1 cellular context compared by ENCODE assay signal in the genomic region with DNA sequence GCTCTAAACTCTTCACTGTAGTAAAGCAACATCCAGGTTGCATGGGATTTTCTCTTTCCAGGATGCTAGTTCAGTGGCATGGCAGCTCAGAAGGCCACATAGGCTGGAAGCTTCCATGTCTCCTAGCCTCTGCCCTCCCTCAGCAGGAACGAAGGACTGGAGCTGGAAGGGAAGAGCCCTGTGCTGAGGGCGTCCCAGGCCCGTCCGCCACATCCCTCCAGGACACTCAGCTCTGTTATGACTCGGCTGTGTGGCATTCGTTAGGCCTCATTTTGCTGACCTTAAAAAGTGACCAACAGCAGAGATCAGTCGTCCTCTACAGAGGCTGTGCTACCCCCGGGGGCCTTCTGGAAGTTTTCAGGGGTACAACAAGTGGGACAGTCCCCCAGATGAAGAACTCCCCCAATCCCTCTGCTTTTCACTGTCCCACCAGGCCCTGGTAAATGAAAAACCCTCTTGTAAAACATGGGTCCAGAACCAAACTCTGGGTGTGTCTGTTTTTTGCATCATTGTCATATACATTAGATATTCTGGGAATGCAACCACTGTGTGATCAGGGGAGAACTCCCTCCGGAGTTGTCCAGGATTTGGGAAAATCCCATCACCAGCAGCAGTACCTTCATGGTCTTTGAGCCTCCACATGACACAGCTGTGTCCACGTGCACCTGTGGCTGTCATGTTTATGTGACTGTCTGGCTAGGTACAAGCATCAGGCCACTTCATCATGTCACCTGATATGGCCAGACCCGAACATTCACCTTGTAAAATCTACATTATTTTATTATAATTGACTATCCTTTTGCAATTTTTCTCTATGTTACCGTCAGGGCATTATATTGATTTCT.
TF ChIP-seq lines count a peak whose summit lies in the region.

No MANE protein-coding gene starts in this region.

TF ChIP-seq in K562, 482 proteins besides CTCF, POLR2A, EP300 and RAD21 (continued from another document):
- TF ChIP-seq ILK (tag; IDR thresholded peaks at IDR 0.05; ENCODE audit: borderline replicate concordance, low read depth) (no peak), SMARCC2 (IDR thresholded peaks at IDR 0.05; ENCODE audit: low read depth) (no peak), TFAP4 (CRISPR knock-in tag; IDR thresholded peaks at IDR 0.05; ENCODE audit: borderline replicate concordance) (no peak), FOXP4 (CRISPR knock-in tag; IDR thresholded peaks at IDR 0.05; ENCODE audit: borderline replicate concordance) (no peak), NFATC3 (IDR thresholded peaks at IDR 0.05) (no peak), HDAC6 (IDR thresholded peaks at IDR 0.05; ENCODE audit: low read depth, low read length) (no peak), SMC3 (conservative IDR thresholded peaks at IDR 0.05; ENCODE audit: insufficient read depth, low read depth, low read length) (no peak), ATF4 (CRISPR knock-in tag; IDR thresholded peaks at IDR 0.05) (no peak), POLR3G (IDR thresholded peaks at IDR 0.05; ENCODE audit: extremely low read depth, insufficient read length, insufficient replicate concordance) (no peak), RBBP5 (IDR thresholded peaks at IDR 0.05; ENCODE audit: borderline replicate concordance, insufficient read depth, low read length, poor library complexity, severe bottlenecking) (no peak), DPF2 (IDR thresholded peaks at IDR 0.05) (no peak), PURB (CRISPR knock-in tag; IDR thresholded peaks at IDR 0.05; ENCODE audit: low read depth) (no peak), MYC (IDR thresholded peaks at IDR 0.05; ENCODE audit: low read depth, low read length) (no peak), MYC (CRISPR knock-in tag; IDR thresholded peaks at IDR 0.05; ENCODE audit: borderline replicate concordance, low read depth) (no peak), KAT8 (IDR thresholded peaks at IDR 0.05; ENCODE audit: low read depth) (no peak)
- TF ChIP-seq, protein P1, sequence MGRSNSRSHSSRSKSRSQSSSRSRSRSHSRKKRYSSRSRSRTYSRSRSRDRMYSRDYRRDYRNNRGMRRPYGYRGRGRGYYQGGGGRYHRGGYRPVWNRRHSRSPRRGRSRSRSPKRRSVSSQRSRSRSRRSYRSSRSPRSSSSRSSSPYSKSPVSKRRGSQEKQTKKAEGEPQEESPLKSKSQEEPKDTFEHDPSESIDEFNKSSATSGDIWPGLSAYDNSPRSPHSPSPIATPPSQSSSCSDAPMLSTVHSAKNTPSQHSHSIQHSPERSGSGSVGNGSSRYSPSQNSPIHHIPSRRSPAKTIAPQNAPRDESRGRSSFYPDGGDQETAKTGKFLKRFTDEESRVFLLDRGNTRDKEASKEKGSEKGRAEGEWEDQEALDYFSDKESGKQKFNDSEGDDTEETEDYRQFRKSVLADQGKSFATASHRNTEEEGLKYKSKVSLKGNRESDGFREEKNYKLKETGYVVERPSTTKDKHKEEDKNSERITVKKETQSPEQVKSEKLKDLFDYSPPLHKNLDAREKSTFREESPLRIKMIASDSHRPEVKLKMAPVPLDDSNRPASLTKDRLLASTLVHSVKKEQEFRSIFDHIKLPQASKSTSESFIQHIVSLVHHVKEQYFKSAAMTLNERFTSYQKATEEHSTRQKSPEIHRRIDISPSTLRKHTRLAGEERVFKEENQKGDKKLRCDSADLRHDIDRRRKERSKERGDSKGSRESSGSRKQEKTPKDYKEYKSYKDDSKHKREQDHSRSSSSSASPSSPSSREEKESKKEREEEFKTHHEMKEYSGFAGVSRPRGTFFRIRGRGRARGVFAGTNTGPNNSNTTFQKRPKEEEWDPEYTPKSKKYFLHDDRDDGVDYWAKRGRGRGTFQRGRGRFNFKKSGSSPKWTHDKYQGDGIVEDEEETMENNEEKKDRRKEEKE (IDR thresholded peaks at IDR 0.05; ENCODE audit: borderline replicate concordance in 1 of 2, control insufficient read depth in 1 of 2, low read depth in 2 of 2, low read length in 1 of 2) = no peak
